In genomic region chr10:77782328-77783061, GRCh38 we compare ENCODE assay signal across 21 cellular contexts.
A peak's percentile ranks its signal among the peaks of the same experiment; 100 is the strongest.
DNase-seq lines count a peak whose midpoint lies in the region; ATAC-seq, FAIRE-seq and TF ChIP-seq lines count a peak whose summit lies in the region.
"Had no signal": no experiment of that assay in that cellular context is flagged by ENCODE, and none has a peak within 500 bp of the region (broad histone marks: within the 10 kb centered on the region; RNA-seq: fewer than 3 reads in every experiment).

No MANE protein-coding gene starts in this region.

- TF ChIP-seq CTCF in bronchial epithelial cell (IDR thresholded peaks at IDR 0.05; ENCODE audit: insufficient read depth, low read length, severe bottlenecking) (no peak), gastrocnemius medialis (IDR thresholded peaks at IDR 0.05 in 4 of 5, conservative IDR thresholded peaks at IDR 0.05 in 1 of 5) (no peak), foreskin fibroblast (IDR thresholded peaks at IDR 0.05; ENCODE audit: low read depth, low read length) (no peak)

- FAIRE-seq in bronchial epithelial cell (lab: Jason Lieb, UNC): peak; percentile 55
- FAIRE-seq: H54 had no signal

- no peak for TF ChIP-seq POLR2A in gastrocnemius medialis (IDR thresholded peaks at IDR 0.05)

- H3K27ac Mint-ChIP-seq in T-cell: no peak overlapping the region
- H3K27ac Mint-ChIP-seq: CD4-positive, alpha-beta memory T cell; HFFc6 had no signal

- in situ Hi-C loops in gastrocnemius medialis (cut with MboI; ENCODE audit: low sequenced_read_pairs in 4 of 4): no loop called here

- no peaks in the 10 kb centered on the region for H3K36me3 Mint-ChIP-seq in T-cell

- peak overlapping the region in 3 of 4 donors; percentile 18 to 58 (median 25) for H3K27ac ChIP-seq in gastrocnemius medialis
- H3K27ac ChIP-seq: BLaER1 had no signal

- CTCF ChIA-PET in T-cell (lab: Charles Lee): no interaction called here

- no peaks in the 10 kb centered on the region for H3K9me3 ChIP-seq in gastrocnemius medialis
- H3K9me3 ChIP-seq: Caco-2 had no signal

- H3K4me1 Mint-ChIP-seq in T-cell: no peaks in the 10 kb centered on the region
- H3K4me1 Mint-ChIP-seq: CD4-positive, alpha-beta memory T cell had no signal

- no peaks in the 10 kb centered on the region for H3K27me3 Mint-ChIP-seq in T-cell
- H3K27me3 Mint-ChIP-seq: CD4-positive, alpha-beta memory T cell had no signal

- DNase-seq in RKO (ENCODE audit: low spot score): peak; percentile 12
- DNase-seq in bronchial epithelial cell (ENCODE audit: low read depth): peak; percentile 76
- DNase-seq in mesenteric fat pad (ENCODE audit: low spot score): peak; percentile 45
- DNase-seq in gastrocnemius medialis: no peak
- no peak for DNase-seq in T-cell
- no peak for DNase-seq in foreskin fibroblast
- DNase-seq in CD1c-positive myeloid dendritic cell (ENCODE audit: extremely low spot score): no peak
- DNase-seq: Caco-2; CD4-positive, alpha-beta memory T cell; DMS 273 treated with DMSO at 0.1 percent for 48 hours; DMS79 treated with DMSO at 0.1 percent for 48 hours; HFFc6; Kasumi-1; NCI-H1694 treated with DMSO at 0.1 percent for 48 hours; NCI-H2081 treated with DMSO at 0.1 percent for 48 hours; NCI-H2171 treated with DMSO at 0.1 percent for 48 hours; NCI-H524 treated with DMSO at 0.1 percent for 48 hours; NCI-H82 had no signal

- peaks cover 0 to 6% (median 0%) of the 10 kb centered on the region in 3 donors for H3K9me3 Mint-ChIP-seq in T-cell

- peak; percentile 52 to 57 for ATAC-seq in gastrocnemius medialis
- ATAC-seq in T-cell (replicated peaks in 1 of 4): no peak
- ATAC-seq: Panc1 had no signal

- H3K4me1 ChIP-seq in gastrocnemius medialis: peaks cover 0 to 4% of the 10 kb centered on the region in 2 donors
- H3K4me1 ChIP-seq: BLaER1, Caco-2 had no signal

- H3K36me3 ChIP-seq in bronchial epithelial cell (ENCODE audit: control insufficient read depth, insufficient read depth, low read length) (peaks cover 4% of the 10 kb centered on the region), gastrocnemius medialis (peaks cover 0 to 23% of the 10 kb centered on the region in 2 donors)

- H3K4me3 ChIP-seq in bronchial epithelial cell (ENCODE audit: low read depth, low read length) (no peak overlapping the region), gastrocnemius medialis (no peak overlapping the region), foreskin fibroblast (ENCODE audit: low read depth in 1 of 2, low read length in 2 of 2) (no peak overlapping the region)
- H3K4me3 ChIP-seq: BLaER1 had no signal

- POLR2A ChIA-PET in T-cell (lab: Charles Lee): no interaction called here

- intact Hi-C loops in gastrocnemius medialis (cut with DNase I; ENCODE audit: low total_unique reads): no loop called here

- no peak overlapping the region for H3K4me3 Mint-ChIP-seq in T-cell
- H3K4me3 Mint-ChIP-seq: CD4-positive, alpha-beta memory T cell; HFFc6 had no signal

- H3K27me3 ChIP-seq in bronchial epithelial cell (ENCODE audit: control insufficient read depth, insufficient read depth, low read length): no peaks in the 10 kb centered on the region
- H3K27me3 ChIP-seq in gastrocnemius medialis: no peaks in the 10 kb centered on the region
- H3K27me3 ChIP-seq: BLaER1 had no signal

Comparison
In these comparisons a context has a peak if more than half of its experiments do, and no peak if none do; other contexts are left out.
1. DNase-seq: peak in RKO (single experiment), bronchial epithelial cell (single experiment) and mesenteric fat pad (single experiment); none in gastrocnemius medialis (0 of 2), T-cell (0 of 34), foreskin fibroblast (0 of 2) and CD1c-positive myeloid dendritic cell (single experiment).
2. ATAC-seq: peak in gastrocnemius medialis (2 of 2); none in T-cell (0 of 4).